ENCODE assay signal across 8 cellular contexts in the genomic region with DNA sequence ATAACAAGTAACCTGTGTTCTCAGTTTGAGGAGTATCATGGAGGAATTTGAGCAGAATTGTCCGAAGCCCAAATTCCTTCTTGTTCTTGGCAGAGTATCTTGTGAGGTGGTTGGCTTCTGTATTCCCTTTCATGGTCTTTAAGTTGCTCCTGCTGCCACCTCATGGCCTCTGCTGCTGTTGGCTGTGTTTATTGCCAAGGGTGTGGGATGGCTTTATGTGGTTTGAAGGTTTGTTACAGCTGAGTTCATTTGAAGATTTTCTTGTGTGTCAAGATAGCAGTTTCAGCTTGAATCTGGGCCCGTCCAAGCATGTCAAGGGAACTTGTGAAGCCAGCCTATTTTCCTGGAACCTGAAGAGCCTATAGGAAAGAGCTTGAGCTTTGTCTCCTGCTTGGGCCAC. TPM values are rescaled to one million over a fixed set of nuclear protein-coding genes. Genes with fewer than 3 reads are reported as not detected.
DNase-seq lines count a peak whose midpoint lies in the region; ATAC-seq and TF ChIP-seq lines count a peak whose summit lies in the region.

No MANE protein-coding gene starts in this region.

- ATAC-seq in GM19043 (IDR thresholded peaks at IDR 0.05; ENCODE audit: low read depth, unreplicated experiment) (peak; percentile 48), HG03039 (IDR thresholded peaks at IDR 0.05; ENCODE audit: unreplicated experiment) (no peak), left lung (no peak)
- no peak for ATAC-seq in stimulated activated memory B cell treated with anti-CD40 and anti-IgM and Interleukin-4, amounts not matched to agents 10 μg/mL and 1 μg/mL and 100 μg/mL, for 72 hours

- H3K4me3 ChIP-seq in endodermal cell (ENCODE audit: low read length): no peak overlapping the region
- H3K4me3 ChIP-seq in left lung: no peak overlapping the region

- no peaks in the 10 kb centered on the region for H3K9me3 ChIP-seq in KOPT-K1 (ENCODE audit: insufficient read depth, low read length, poor library complexity, severe bottlenecking)
- H3K9me3 ChIP-seq in endodermal cell (ENCODE audit: control insufficient read depth, low read length): no peaks in the 10 kb centered on the region
- no peaks in the 10 kb centered on the region for H3K9me3 ChIP-seq in left lung

- H3K27me3 Mint-ChIP-seq in endodermal cell (ENCODE audit: insufficient read depth): no peaks in the 10 kb centered on the region
- no peaks in the 10 kb centered on the region for H3K27me3 Mint-ChIP-seq in stimulated activated memory B cell treated with anti-CD40 and anti-IgM and Interleukin-4, amounts not matched to agents 10 μg/mL and 1 μg/mL and 100 μg/mL, for 72 hours

- H3K27ac Mint-ChIP-seq in endodermal cell: no peak overlapping the region
- no peak overlapping the region for H3K27ac Mint-ChIP-seq in stimulated activated memory B cell treated with anti-CD40 and anti-IgM and Interleukin-4, amounts not matched to agents 10 μg/mL and 1 μg/mL and 100 μg/mL, for 72 hours

- no peaks in the 10 kb centered on the region for H3K36me3 Mint-ChIP-seq in endodermal cell (ENCODE audit: low read depth)
- H3K36me3 Mint-ChIP-seq in stimulated activated memory B cell treated with anti-CD40 and anti-IgM and Interleukin-4, amounts not matched to agents 10 μg/mL and 1 μg/mL and 100 μg/mL, for 72 hours: no peaks in the 10 kb centered on the region

- peak; percentile 13 for DNase-seq in AG08395 (ENCODE audit: low spot score)
- peak; percentile 69 for DNase-seq in endodermal cell
- no peak for DNase-seq in NCI-H2029 treated with DMSO at 0.1 percent for 48 hours (lab: John Stamatoyannopoulos, UW)
- no peak for DNase-seq in left lung

- H3K4me1 ChIP-seq in endodermal cell (ENCODE audit: control insufficient read depth, insufficient read depth, low read length) (no peaks in the 10 kb centered on the region), left lung (no peaks in the 10 kb centered on the region)

- H3K4me1 Mint-ChIP-seq in endodermal cell: no peaks in the 10 kb centered on the region
- H3K4me1 Mint-ChIP-seq in stimulated activated memory B cell treated with anti-CD40 and anti-IgM and Interleukin-4, amounts not matched to agents 10 μg/mL and 1 μg/mL and 100 μg/mL, for 72 hours: peaks cover 8% of the 10 kb centered on the region

- intact Hi-C loops in left lung (cut with DNase I): no loop called here

- H3K9me3 Mint-ChIP-seq in endodermal cell: no peaks in the 10 kb centered on the region
- no peaks in the 10 kb centered on the region for H3K9me3 Mint-ChIP-seq in stimulated activated memory B cell treated with anti-CD40 and anti-IgM and Interleukin-4, amounts not matched to agents 10 μg/mL and 1 μg/mL and 100 μg/mL, for 72 hours

- no peak overlapping the region for H3K4me3 Mint-ChIP-seq in endodermal cell
- no peak overlapping the region for H3K4me3 Mint-ChIP-seq in stimulated activated memory B cell treated with anti-CD40 and anti-IgM and Interleukin-4, amounts not matched to agents 10 μg/mL and 1 μg/mL and 100 μg/mL, for 72 hours

- H3K36me3 ChIP-seq in KOPT-K1 (ENCODE audit: insufficient read depth, low read length) (no peaks in the 10 kb centered on the region), endodermal cell (ENCODE audit: control insufficient read depth, insufficient read depth, low read length) (no peaks in the 10 kb centered on the region), left lung (no peaks in the 10 kb centered on the region)

- H3K27ac ChIP-seq in KOPT-K1 (ENCODE audit: low read depth, low read length, poor library complexity, severe bottlenecking): peak overlapping the region; percentile 52
- no peak overlapping the region for H3K27ac ChIP-seq in endodermal cell (ENCODE audit: low read depth, low read length)
- H3K27ac ChIP-seq in left lung: no peak overlapping the region

- TF ChIP-seq CTCF in endodermal cell (conservative IDR thresholded peaks at IDR 0.05) (peak; percentile 57), left lung (IDR thresholded peaks at IDR 0.05) (no peak)

- H3K9ac ChIP-seq in endodermal cell (ENCODE audit: extremely low read depth, low read length, poor library complexity, severe bottlenecking): no peak overlapping the region

- WGBS in endodermal cell (ENCODE audit: insufficient coverage in 1 of 2, insufficient read length in 1 of 2), 2 experiments: 70% methylated on average over 1 to 2 of the region's 2 CpGs

- no peaks in the 10 kb centered on the region for H3K27me3 ChIP-seq in endodermal cell (ENCODE audit: control insufficient read depth, insufficient read depth, low read length, poor library complexity, severe bottlenecking)
- H3K27me3 ChIP-seq in left lung: peaks cover 0 to under 1% of the 10 kb centered on the region in 2 donors

RNA-seq across cellular contexts. Expression of a gene that starts 20.2 kb away (rescaled TPM):
- total RNA-seq in endodermal cell (10 to 100 TPM; 31.5 to 45.0 TPM), left lung (1 to 10 TPM; 2.6 to 4.0 TPM)
- polyA plus RNA-seq in endodermal cell (2013, experiment 1 of 2): 56.9 TPM
- polyA plus RNA-seq in endodermal cell (2013, experiment 2 of 2): 59.9 TPM

RNA-seq across cellular contexts. Expression of a gene that starts 36.9 kb away (rescaled TPM):
- 1 to 10 TPM; 7.4 to 8.8 TPM for total RNA-seq in endodermal cell
- 7.4 TPM for polyA plus RNA-seq in endodermal cell (2013, experiment 1 of 2)
- polyA plus RNA-seq in endodermal cell (2013, experiment 2 of 2): 7.0 TPM
- under 1 TPM; 0.68 to 0.70 TPM for total RNA-seq in left lung

Comparison
In these comparisons a context has a peak if more than half of its experiments do, and no peak if none do; other contexts are left out.
1. DNase-seq: peak in AG08395 (single experiment) and endodermal cell (single experiment); none in NCI-H2029 treated with DMSO at 0.1 percent for 48 hours (single experiment) and left lung (0 of 2).
2. RNA of a gene that starts 20.2 kb away (total RNA-seq): 31.5 to 45.0 TPM in endodermal cell; 2.6 to 4.0 TPM in left lung; every median in the first group is over 4 times any median in the second.
3. RNA of a gene that starts 36.9 kb away (total RNA-seq): 7.4 to 8.8 TPM in endodermal cell; 0.68 to 0.70 TPM in left lung; every median in the first group is over 4 times any median in the second.